In genomic region chr16:89170346-89171215, GRCh38 we compare ENCODE assay signal across 8 cellular contexts. TPM values are rescaled to one million over a fixed set of nuclear protein-coding genes. Genes with fewer than 3 reads are reported as not detected.
DNase-seq lines count a peak whose midpoint lies in the region; ATAC-seq and TF ChIP-seq lines count a peak whose summit lies in the region.

No MANE protein-coding gene starts in this region.

- H3K27ac ChIP-seq in CD4-positive, alpha-beta memory T cell (ENCODE audit: low read depth, low read length), result no peak overlapping the region
- H3K27ac ChIP-seq in HUES6 (ENCODE audit: low read depth, low read length) (no peak overlapping the region), WERI-Rb-1 (no peak overlapping the region), iPS-18a (ENCODE audit: low read length) (no peak overlapping the region), upper lobe of left lung (no peak overlapping the region)

- no peak for TF ChIP-seq EP300 in upper lobe of left lung (IDR thresholded peaks at IDR 0.05)

- no peaks in the 10 kb centered on the region for H3K27me3 ChIP-seq in CD4-positive, alpha-beta memory T cell (ENCODE audit: insufficient read depth, low read length)
- H3K27me3 ChIP-seq in HUES6 (ENCODE audit: control insufficient read depth, insufficient read depth, low read length) (peaks cover 52% of the 10 kb centered on the region), WERI-Rb-1 (ENCODE audit: insufficient read depth, low read depth, severe bottlenecking) (no peaks in the 10 kb centered on the region), iPS-18a (ENCODE audit: control insufficient read depth, insufficient read depth, low read length) (peaks cover 26% of the 10 kb centered on the region), upper lobe of left lung (peaks cover 0 to 11% (median 3%) of the 10 kb centered on the region in 4 donors)

- H3K27me3 Mint-ChIP-seq in CD4-positive, alpha-beta memory T cell, result peaks cover 0 to 1% of the 10 kb centered on the region in 2 donors

- ATAC-seq in upper lobe of left lung (ENCODE audit: low FRiP score in 2 of 2) (no peak), HG03095 (IDR thresholded peaks at IDR 0.05; ENCODE audit: unreplicated experiment) (no peak)

- no peak for TF ChIP-seq POLR2A in upper lobe of left lung (IDR thresholded peaks at IDR 0.05)

- H3K9me3 Mint-ChIP-seq in CD4-positive, alpha-beta memory T cell, result no peaks in the 10 kb centered on the region

- H3K9ac ChIP-seq in HUES6 (ENCODE audit: low read length) (peak overlapping the region; percentile 38), iPS-18a (ENCODE audit: low read length) (no peak overlapping the region)

- no peaks in the 10 kb centered on the region for H3K36me3 Mint-ChIP-seq in CD4-positive, alpha-beta memory T cell

- TF ChIP-seq CTCF in WERI-Rb-1 (IDR thresholded peaks at IDR 0.05; ENCODE audit: low read depth, low read length) (0 out of 2 replicates have a peak, but pooled peaks have one; percentile 15), upper lobe of left lung (IDR thresholded peaks at IDR 0.05) (no peak)

- no peaks in the 10 kb centered on the region for H3K9me3 ChIP-seq in CD4-positive, alpha-beta memory T cell (ENCODE audit: control insufficient read depth in 1 of 2, low read length in 2 of 2)
- H3K9me3 ChIP-seq in HUES6 (ENCODE audit: control insufficient read depth, insufficient read depth, low read depth, low read length) (no peaks in the 10 kb centered on the region), WERI-Rb-1 (ENCODE audit: severe bottlenecking) (no peaks in the 10 kb centered on the region), iPS-18a (ENCODE audit: control insufficient read depth, low read depth, low read length) (no peaks in the 10 kb centered on the region), upper lobe of left lung (no peaks in the 10 kb centered on the region)

- 13 to 14% methylated on average over 25 to 34 of the region's 34 CpGs for WGBS in upper lobe of left lung, 2 donors

- peak overlapping the region in 6 of 7 donors; percentile 49 to 89 (median 74) for H3K27ac Mint-ChIP-seq in CD4-positive, alpha-beta memory T cell

- peaks cover 25% of the 10 kb centered on the region for H3K4me1 ChIP-seq in CD4-positive, alpha-beta memory T cell (ENCODE audit: insufficient read depth, low read length)
- H3K4me1 ChIP-seq in HUES6 (ENCODE audit: control insufficient read depth, insufficient read depth, low read length) (peaks cover 28% of the 10 kb centered on the region), iPS-18a (ENCODE audit: control insufficient read depth, low read depth, low read length) (peaks cover 11% of the 10 kb centered on the region), upper lobe of left lung (peaks cover 15 to 33% (median 23%) of the 10 kb centered on the region in 4 donors)

- H3K4me1 Mint-ChIP-seq in CD4-positive, alpha-beta memory T cell, result peaks cover 4 to 8% (median 7%) of the 10 kb centered on the region in 4 donors

- H3K36me3 ChIP-seq in CD4-positive, alpha-beta memory T cell (ENCODE audit: insufficient read depth, low read length), result no peaks in the 10 kb centered on the region
- H3K36me3 ChIP-seq in HUES6 (ENCODE audit: control insufficient read depth, insufficient read depth, low read length), result no peaks in the 10 kb centered on the region
- H3K36me3 ChIP-seq in WERI-Rb-1, result no peaks in the 10 kb centered on the region
- H3K36me3 ChIP-seq in iPS-18a (ENCODE audit: control insufficient read depth, low read depth, low read length), result no peaks in the 10 kb centered on the region
- no peaks in the 10 kb centered on the region for H3K36me3 ChIP-seq in upper lobe of left lung

- H3K4me3 ChIP-seq in CD4-positive, alpha-beta memory T cell (ENCODE audit: low read length in 2 of 2), result peak overlapping the region in 1 of 2 donors; percentile 57
- H3K4me3 ChIP-seq in HUES6 (ENCODE audit: low read depth, low read length) (peak overlapping the region; percentile 70), WERI-Rb-1 (ENCODE audit: low read depth, low read length) (peak overlapping the region; percentile 33), iPS-18a (ENCODE audit: low read length) (peak overlapping the region; percentile 51), upper lobe of left lung (peak overlapping the region in 3 of 4 donors; percentile 29 to 42 (median 41))

- peak overlapping the region; percentile 59 to 87 (median 74) for H3K4me3 Mint-ChIP-seq in CD4-positive, alpha-beta memory T cell

- CTCF ChIA-PET in CD4-positive, alpha-beta memory T cell (lab: Charles Lee; ENCODE audit: partially characterized antibody), result interaction anchor here (1.2 kb wide), 1 partner anchor 433 kb away, joined by 4 read pairs; no protein-coding TSS in a partner anchor

- intact Hi-C loops in CD4-positive, alpha-beta memory T cell (cut with micrococcal nuclease), result loop anchor here (1.0 kb wide), 2 partner anchors 31 to 313 kb away; partner anchors contain the start of gene TRAPPC2L

- peak in 1 of 5 donors; percentile 58 for DNase-seq in CD4-positive, alpha-beta memory T cell
- DNase-seq in WERI-Rb-1, result peak; percentile 73
- DNase-seq in upper lobe of left lung, result peak; percentile 81
- no peak for DNase-seq in T-helper 9 cell
- no peak for DNase-seq in KG1 (lab: John Stamatoyannopoulos, UW)

- POLR2A ChIA-PET in CD4-positive, alpha-beta memory T cell (lab: Charles Lee; ENCODE audit: partially characterized antibody), result interaction anchor here (0.9 to 2.0 kb wide), 6 partner anchors 22 to 389 kb away, joined by 3 to 7 read pairs (median 3); partner anchors contain the start of genes GALNS, TRAPPC2L and ZNF778

RNA-seq across cellular contexts. Expression of gene CDH15, which starts 1.0 kb away (rescaled TPM):
- total RNA-seq in CD4-positive, alpha-beta memory T cell, result not detected
- not detected for polyA plus RNA-seq in CD4-positive, alpha-beta memory T cell
- 1 to 10 TPM in 3 of 6 donors, under 1 TPM in 3; 0.39 to 4.2 (median 1.2) TPM for total RNA-seq in upper lobe of left lung

RNA-seq across cellular contexts. Expression of gene SLC22A31, which starts 29.8 kb away (rescaled TPM):
- total RNA-seq in CD4-positive, alpha-beta memory T cell, result under 1 TPM in 1 of 2 experiments, not detected in 1; 0.44 TPM
- polyA plus RNA-seq in CD4-positive, alpha-beta memory T cell, result under 1 TPM; 0.32 to 0.48 TPM
- 100 to 1,000 TPM in 4 of 6 donors, 10 to 100 TPM in 2; 71.0 to 320 (median 174) TPM for total RNA-seq in upper lobe of left lung

RNA-seq across cellular contexts. Expression of gene ZNF778, which starts 46.9 kb away (rescaled TPM):
- 10 to 100 TPM; 13.1 to 15.9 TPM for total RNA-seq in CD4-positive, alpha-beta memory T cell
- polyA plus RNA-seq in CD4-positive, alpha-beta memory T cell, result 1 to 10 TPM; 1.0 to 4.4 TPM
- 10 to 100 TPM; 12.3 to 50.1 (median 17.7) TPM for total RNA-seq in upper lobe of left lung

Comparison
In these comparisons a context has a peak if more than half of its experiments do, and no peak if none do; other contexts are left out.
1. DNase-seq: peak in WERI-Rb-1 (single experiment) and upper lobe of left lung (2 of 2); none in T-helper 9 cell (single experiment) and KG1 (single experiment).
2. RNA of gene SLC22A31, which starts 29.8 kb away (total RNA-seq): 71.0 to 320 TPM in upper lobe of left lung; 0.44 TPM in CD4-positive, alpha-beta memory T cell; every median in the first group is over 10 times any median in the second.